ENCODE assay signal across 17 cellular contexts in genomic region chr9:116899337-116900006, GRCh38.
DNase-seq lines count a peak whose midpoint lies in the region; ATAC-seq and TF ChIP-seq lines count a peak whose summit lies in the region.
"Had no signal": no experiment of that assay in that cellular context is flagged by ENCODE, and none has a peak within 500 bp of the region (broad histone marks: within the 10 kb centered on the region; RNA-seq: fewer than 3 reads in every experiment).

No MANE protein-coding gene starts in this region.

- H4K20me1 ChIP-seq in PC-9 (ENCODE audit: insufficient read depth): no peaks in the 10 kb centered on the region
- H4K20me1 ChIP-seq: BLaER1 treated with 17β-estradiol and CSF1 and Interleukin-3, amounts not matched to agents 10 nM and 100 nM had no signal

- intact Hi-C loops in PC-9 (cut with micrococcal nuclease; ENCODE audit: unreplicated experiment): no loop called here

- CTCF ChIA-PET in PC-9 (lab: Charles Lee): no interaction called here

- H2AFZ ChIP-seq in PC-9: no peak overlapping the region

- peaks cover 3% of the 10 kb centered on the region; the same call in 1 of the 2 replicates for H3K9me3 ChIP-seq in PC-9 (ENCODE audit: insufficient read depth, low read depth)
- H3K9me3 ChIP-seq: testis had no signal

- H3K27me3 ChIP-seq in PC-9 (ENCODE audit: insufficient read depth, low read depth): no peaks in the 10 kb centered on the region
- H3K27me3 ChIP-seq: BLaER1 treated with 17β-estradiol and CSF1 and Interleukin-3, amounts not matched to agents 10 nM and 100 nM; testis had no signal

- H3K4me2 ChIP-seq in PC-9: no peak overlapping the region
- H3K4me2 ChIP-seq: BLaER1 treated with 17β-estradiol and CSF1 and Interleukin-3, amounts not matched to agents 10 nM and 100 nM had no signal

- DNase-seq in ELR (ENCODE audit: low read depth): peak; percentile 76
- peak; percentile 11 to 77 for DNase-seq in PC-9
- peak; percentile 79 for DNase-seq in epithelial cell of proximal tubule (ENCODE audit: low read depth)
- peak; percentile 99 for DNase-seq in renal cortical epithelial cell (ENCODE audit: low read depth)
- no peak for DNase-seq in activated naive CD4-positive, alpha-beta T cell treated with Interleukin-2 at 50 U/mL for 16 hours
- no peak for DNase-seq in activated CD8-positive, alpha-beta memory T cell treated with anti-CD3 and anti-CD28 coated beads for 24 hours
- DNase-seq in hepatic stellate cell (ENCODE audit: low spot score): no peak
- DNase-seq: activated CD4-positive, alpha-beta T cell treated with anti-CD3 and anti-CD28 coated beads for 1 hour; DMS 273 treated with DMSO at 0.1 percent for 48 hours; H7; head of caudate nucleus; NCI-H1105; NCI-H526; T-helper 9 cell; testis had no signal

- H3K79me2 ChIP-seq in PC-9 (ENCODE audit: low read depth): no peaks in the 10 kb centered on the region

- H3K4me3 ChIP-seq in PC-9: no peak overlapping the region
- H3K4me3 ChIP-seq in epithelial cell of proximal tubule (ENCODE audit: low read depth, low read length): no peak overlapping the region
- H3K4me3 ChIP-seq: BLaER1 treated with 17β-estradiol and CSF1 and Interleukin-3, amounts not matched to agents 10 nM and 100 nM; testis had no signal

- H3F3A ChIP-seq in PC-9 (ENCODE audit: insufficient read depth, low read depth): peaks cover 12% of the 10 kb centered on the region; the same call in 1 of the 2 replicates

- no peak for ATAC-seq in HG03571 (IDR thresholded peaks at IDR 0.05; ENCODE audit: unreplicated experiment)

- no peaks in the 10 kb centered on the region for H3K9me2 ChIP-seq in PC-9 (ENCODE audit: insufficient read depth)

- TF ChIP-seq CTCF in PC-9 (conservative IDR thresholded peaks at IDR 0.05) (no peak), epithelial cell of proximal tubule (conservative IDR thresholded peaks at IDR 0.05; ENCODE audit: low read depth, low read length) (no peak)

- no TSS peak for BruUV-seq in PC-9 (replicated peaks; lab: Mats Ljungman, UMichigan)

- no peaks in the 10 kb centered on the region for H3K36me3 ChIP-seq in PC-9 (ENCODE audit: low read depth)
- H3K36me3 ChIP-seq: BLaER1 treated with 17β-estradiol and CSF1 and Interleukin-3, amounts not matched to agents 10 nM and 100 nM had no signal

- POLR2A ChIA-PET in PC-9 (lab: Charles Lee; ENCODE audit: unreplicated experiment): no interaction called here

- H3K27ac ChIP-seq in PC-9: peak overlapping the region; percentile 30; the same call in 1 of the 2 replicates
- H3K27ac ChIP-seq: BLaER1 treated with 17β-estradiol and CSF1 and Interleukin-3, amounts not matched to agents 10 nM and 100 nM; testis had no signal

- H3K4me1 ChIP-seq in PC-9 (replicated peaks; ENCODE audit: insufficient read depth): 0 out of 2 replicates have a peak, but pooled peaks cover 18% of the 10 kb centered on the region
- H3K4me1 ChIP-seq: BLaER1 treated with 17β-estradiol and CSF1 and Interleukin-3, amounts not matched to agents 10 nM and 100 nM; testis had no signal

Comparison
In these comparisons a context has a peak if more than half of its experiments do, and no peak if none do; other contexts are left out.
1. DNase-seq: peak in ELR (single experiment), PC-9 (2 of 2), epithelial cell of proximal tubule (single experiment) and renal cortical epithelial cell (single experiment); none in activated naive CD4-positive, alpha-beta T cell treated with Interleukin-2 at 50 U/mL for 16 hours (single experiment), activated CD8-positive, alpha-beta memory T cell treated with anti-CD3 and anti-CD28 coated beads for 24 hours (single experiment) and hepatic stellate cell (single experiment).